ENCODE assay signal across 11 cellular contexts in genomic region chr19:4130635-4131438, GRCh38. TPM values are rescaled to one million over a fixed set of nuclear protein-coding genes. Genes with fewer than 3 reads are reported as not detected.
DNase-seq lines count a peak whose midpoint lies in the region; TF ChIP-seq lines count a peak whose summit lies in the region.
"Had no signal": no experiment of that assay in that cellular context is flagged by ENCODE, and none has a peak within 500 bp of the region (broad histone marks: within the 10 kb centered on the region; RNA-seq: fewer than 3 reads in every experiment).

No MANE protein-coding gene starts in this region.

- in situ Hi-C loops in KBM-7 (cut with MboI; ENCODE audit: low pct_unique_long_range_greater_than_20kb, low sequenced_read_pairs), result no loop called here

- no peaks in the 10 kb centered on the region for H3K27me3 ChIP-seq in BJ (ENCODE audit: control insufficient read depth, insufficient read depth, low read length)
- H3K27me3 ChIP-seq: thyroid gland had no signal

- CTCF ChIA-PET in BJ (lab: Yijun Ruan, JAX), result interaction anchor here (0.6 to 5.8 kb wide), 2 partner anchors 10 to 21 kb away, joined by 3 to 42 read pairs; no protein-coding TSS in a partner anchor

- H3K36me3 ChIP-seq in BJ (ENCODE audit: control insufficient read depth, insufficient read depth, low read length), result no peaks in the 10 kb centered on the region
- H3K36me3 ChIP-seq: left ventricle myocardium inferior, thyroid gland had no signal

- DNase-seq in BJ (ENCODE audit: low read depth) (peak; percentile 57), M059J (ENCODE audit: low read depth) (peak; percentile 79), dedifferentiated amniotic fluid mesenchymal stem cell (ENCODE audit: extremely low spot score) (peak; percentile 58), myocyte (ENCODE audit: low read depth) (peak; percentile 74), NOMO-1 treated with dmso at 0.1 percent for 144 hours (lab: John Stamatoyannopoulos, UW; ENCODE audit: unreplicated experiment) (no peak), KBM-7 (no peak)
- DNase-seq in activated effector memory CD4-positive, alpha-beta T cell treated with Interleukin-2 at 50 U/mL for 16 hours, result no peak
- no peak for DNase-seq in activated CD4-positive, alpha-beta T cell treated with anti-CD3 and anti-CD28 coated beads for 4 hours
- DNase-seq: activated B cell treated with CpG ODN at 0.5 μM for 24 hours, left ventricle myocardium inferior, thyroid gland had no signal

- no peak for TF ChIP-seq CTCF in BJ (IDR thresholded peaks at IDR 0.05; ENCODE audit: insufficient read depth, low read depth, low read length)

- no peak overlapping the region for H3K4me3 ChIP-seq in BJ (ENCODE audit: low read depth, low read length)
- H3K4me3 ChIP-seq: left ventricle myocardium inferior, thyroid gland had no signal

- POLR2A ChIA-PET in BJ (lab: Charles Lee), result no interaction called here

RNA-seq across cellular contexts. Expression of gene MAP2K2, which starts 6.9 kb away (rescaled TPM):
- 76.9 and 143 TPM in 2 replicates for polyA plus RNA-seq in BJ (2011; rRNA removed)
- 62.9 and 76.0 TPM in 2 replicates for polyA minus RNA-seq in BJ (2011; rRNA and poly(A)+ RNA removed)
- total RNA-seq in M059J (2014; rRNA removed; shearing (Covaris generic)), result 115 and 162 TPM in 2 replicates
- 201 and 224 TPM in 2 replicates for total RNA-seq in myocyte
- polyA plus RNA-seq in myocyte (2012), result 203 TPM

RNA-seq across cellular contexts. Expression of gene CREB3L3, which starts 22.6 kb away (rescaled TPM):
- polyA plus RNA-seq in BJ (2011; rRNA removed), result not detected in 2 replicates
- not detected in 2 replicates for polyA minus RNA-seq in BJ (2011; rRNA and poly(A)+ RNA removed)
- total RNA-seq in M059J (2014; rRNA removed; shearing (Covaris generic)), result 0.39 TPM in 1 of 2 replicates, not detected in the other
- total RNA-seq in myocyte, result not detected in 2 replicates
- not detected for polyA plus RNA-seq in myocyte (2012)
- total RNA-seq: activated B cell treated with CpG ODN at 0.5 μM for 24 hours, left ventricle myocardium inferior, thyroid gland had no signal

RNA-seq across cellular contexts. Expression of gene SIRT6, which starts 51.5 kb away (rescaled TPM):
- polyA plus RNA-seq in BJ (2011; rRNA removed), result 14.6 and 22.3 TPM in 2 replicates
- polyA minus RNA-seq in BJ (2011; rRNA and poly(A)+ RNA removed), result 8.2 and 8.9 TPM in 2 replicates
- 9.4 and 21.9 TPM in 2 replicates for total RNA-seq in M059J (2014; rRNA removed; shearing (Covaris generic))
- total RNA-seq in myocyte, result 19.3 and 22.4 TPM in 2 replicates
- 20.6 TPM for polyA plus RNA-seq in myocyte (2012)

RNA-seq across cellular contexts. Expression of gene ANKRD24, which starts 51.7 kb away (rescaled TPM):
- polyA plus RNA-seq in BJ (2011; rRNA removed), result 0.22 and 0.25 TPM in 2 replicates
- polyA minus RNA-seq in BJ (2011; rRNA and poly(A)+ RNA removed), result not detected in 2 replicates
- total RNA-seq in M059J (2014; rRNA removed; shearing (Covaris generic)), result 0.12 and 0.20 TPM in 2 replicates
- 0.53 and 1.4 TPM in 2 replicates for total RNA-seq in myocyte
- polyA plus RNA-seq in myocyte (2012), result 1.1 TPM

Comparison
In these comparisons a context has a peak if more than half of its experiments do, and no peak if none do; other contexts are left out.
1. DNase-seq: peak in BJ (single experiment), M059J (single experiment), dedifferentiated amniotic fluid mesenchymal stem cell (single experiment) and myocyte (single experiment); none in activated effector memory CD4-positive, alpha-beta T cell treated with Interleukin-2 at 50 U/mL for 16 hours (single experiment), NOMO-1 treated with dmso at 0.1 percent for 144 hours (single experiment), activated CD4-positive, alpha-beta T cell treated with anti-CD3 and anti-CD28 coated beads for 4 hours (0 of 2) and KBM-7 (single experiment).